Comparison of ENCODE assay signal across 18 cellular contexts in genomic region chr10:42973411-42973810, GRCh38.
"Had no signal": no experiment of that assay in that cellular context is flagged by ENCODE, and none has a peak within 500 bp of the region (broad histone marks: within the 10 kb centered on the region; RNA-seq: fewer than 3 reads in every experiment).

No MANE protein-coding gene starts in this region.

- H3K36me3 ChIP-seq: esophagus muscularis mucosa, gastroesophageal sphincter, left lung, lower lobe of right lung, neural progenitor cell, pancreas, prostate gland had no signal

- H2AFZ ChIP-seq: neural progenitor cell had no signal

- H3K4me2 ChIP-seq: neural progenitor cell had no signal

- H3K27me3 ChIP-seq: neural progenitor cell, pancreas had no signal

- ATAC-seq: effector memory CD8-positive, alpha-beta T cell; gastroesophageal sphincter; left lung; lower lobe of right lung; natural killer cell treated with Interleukin-12 subunit alpha and Interleukin-12 subunit beta and Interleukin-15 and Interleukin-18, amount 100 ng/mL, for 72 hours; pancreas; sciatic nerve had no signal

- H3K9me3 ChIP-seq: esophagus muscularis mucosa, gastroesophageal sphincter, left lung, lower lobe of right lung, pancreas, prostate gland had no signal

- H3K27ac ChIP-seq: epithelial cell of prostate, esophagus muscularis mucosa, gastroesophageal sphincter, left lung, lower lobe of right lung, neural progenitor cell, pancreas, prostate gland, skin epidermis had no signal

- H3K4me1 ChIP-seq: esophagus muscularis mucosa, gastroesophageal sphincter, left lung, lower lobe of right lung, neural progenitor cell, pancreas, prostate gland had no signal

- DNase-seq: effector memory CD8-positive, alpha-beta T cell; islet precursor cell; nucleus accumbens; retina; stimulated activated CD4-positive, alpha-beta T cell treated with anti-CD3 and anti-CD28 coated beads, Interleukin-12 subunit alpha, Interleukin-12 subunit beta, amount 100 ng/mL, for 4 hours; stimulated activated naive CD4-positive, alpha-beta T cell treated with Interleukin-2 at 50 U/mL for 16 hours; trophoblast cell had no signal

- H3K4me3 ChIP-seq: esophagus muscularis mucosa, gastroesophageal sphincter, left lung, lower lobe of right lung, neural progenitor cell, pancreas, prostate gland, skin epidermis had no signal
